ENCODE assay signal across 20 cellular contexts in the genomic region with DNA sequence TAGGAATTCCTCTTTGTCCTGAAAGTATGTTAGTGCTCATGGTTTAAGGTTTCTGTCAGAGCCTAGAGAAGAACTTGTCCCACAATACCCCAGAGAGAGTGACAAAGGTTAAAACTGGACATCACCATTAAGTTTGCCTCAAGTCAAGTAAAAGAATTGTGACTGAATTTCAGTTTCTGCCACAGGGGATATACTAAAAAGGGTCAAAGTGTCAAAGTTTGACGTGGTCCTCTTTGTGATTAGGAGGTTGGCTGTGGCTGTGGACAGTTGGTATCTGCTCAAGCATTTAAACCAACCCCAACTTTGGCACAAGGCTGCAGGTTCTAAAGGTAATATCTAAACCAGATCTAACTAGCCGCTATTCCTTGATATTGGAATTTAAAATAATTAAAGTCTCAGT. TPM values are rescaled to one million over a fixed set of nuclear protein-coding genes. Genes with fewer than 3 reads are reported as not detected.
DNase-seq lines count a peak whose midpoint lies in the region; ATAC-seq, FAIRE-seq and TF ChIP-seq lines count a peak whose summit lies in the region.
"Had no signal": no experiment of that assay in that cellular context is flagged by ENCODE, and none has a peak within 500 bp of the region (broad histone marks: within the 10 kb centered on the region; RNA-seq: fewer than 3 reads in every experiment).

No MANE protein-coding gene starts in this region.

- TF ChIP-seq CTCF in upper lobe of left lung (IDR thresholded peaks at IDR 0.05): no peak
- TF ChIP-seq CTCF in chondrocyte (IDR thresholded peaks at IDR 0.05): no peak

- WGBS in upper lobe of left lung, 2 donors: 80 to 98% methylated on average over 2 of the region's 2 CpGs

- FAIRE-seq in GM18507 (lab: Jason Lieb, UNC): peak; percentile 85
- FAIRE-seq: H1, K562, RCC 7860 had no signal

- H3K4me1 ChIP-seq in upper lobe of left lung: no peaks in the 10 kb centered on the region

- H3K27me3 Mint-ChIP-seq in T-helper 2 cell treated with Interferon-gamma antibody and Interleukin-4, amounts not matched to agents 5 μg/mL and 100 μg/mL, for 36 hours (ENCODE audit: low read depth): peaks cover 43% of the 10 kb centered on the region
- no peaks in the 10 kb centered on the region for H3K27me3 Mint-ChIP-seq in chondrocyte (ENCODE audit: low read depth)

- H3K27ac ChIP-seq in upper lobe of left lung: no peak overlapping the region

- H3K4me3 ChIP-seq in upper lobe of left lung: no peak overlapping the region
- H3K4me3 ChIP-seq: K562 had no signal

- no peaks in the 10 kb centered on the region for H3K27me3 ChIP-seq in upper lobe of left lung

- H3K4me3 Mint-ChIP-seq in T-helper 2 cell treated with Interferon-gamma antibody and Interleukin-4, amounts not matched to agents 5 μg/mL and 100 μg/mL, for 36 hours: no peak overlapping the region
- H3K4me3 Mint-ChIP-seq in chondrocyte (ENCODE audit: unreplicated experiment): no peak overlapping the region
- H3K4me3 Mint-ChIP-seq: B cell had no signal

- H3K27ac Mint-ChIP-seq in T-helper 2 cell treated with Interferon-gamma antibody and Interleukin-4, amounts not matched to agents 5 μg/mL and 100 μg/mL, for 36 hours: no peak overlapping the region
- no peak overlapping the region for H3K27ac Mint-ChIP-seq in chondrocyte (ENCODE audit: unreplicated experiment)
- H3K27ac Mint-ChIP-seq: B cell had no signal

- no peak for TF ChIP-seq POLR2A in upper lobe of left lung (IDR thresholded peaks at IDR 0.05)

- no peaks in the 10 kb centered on the region for H3K9me3 ChIP-seq in upper lobe of left lung

- H3K36me3 Mint-ChIP-seq in T-helper 2 cell treated with Interferon-gamma antibody and Interleukin-4, amounts not matched to agents 5 μg/mL and 100 μg/mL, for 36 hours (ENCODE audit: low read depth): no peaks in the 10 kb centered on the region
- H3K36me3 Mint-ChIP-seq in chondrocyte (ENCODE audit: low read depth): no peaks in the 10 kb centered on the region

- ATAC-seq in GM19023 (IDR thresholded peaks at IDR 0.05; ENCODE audit: unreplicated experiment) (peak; percentile 54), GM21367 (IDR thresholded peaks at IDR 0.05; ENCODE audit: unreplicated experiment) (peak; percentile 45), HG03457 (IDR thresholded peaks at IDR 0.05; ENCODE audit: unreplicated experiment) (peak; percentile 53), upper lobe of left lung (ENCODE audit: low FRiP score in 2 of 2) (no peak)
- ATAC-seq: K562, Right ventricle myocardium inferior had no signal

- H3K36me3 ChIP-seq in upper lobe of left lung: no peaks in the 10 kb centered on the region

- DNase-seq in GM18507 (ENCODE audit: extremely low spot score, insufficient read length, low read depth): peak; percentile 8
- DNase-seq in T-helper 2 cell treated with Interferon-gamma antibody and Interleukin-4, amounts not matched to agents 5 μg/mL and 100 μg/mL, for 36 hours (ENCODE audit: low spot score): no peak
- DNase-seq in upper lobe of left lung: no peak
- DNase-seq in chondrocyte (ENCODE audit: low spot score): no peak
- DNase-seq: COR-L47, GDM1, NCI-H1105, NCI-H2107, NCI-H510A, NCI-H748 treated with DMSO at 0.1 percent for 48 hours, SW 1271, T-helper 2 cell had no signal

- H3K4me1 Mint-ChIP-seq in T-helper 2 cell treated with Interferon-gamma antibody and Interleukin-4, amounts not matched to agents 5 μg/mL and 100 μg/mL, for 36 hours (ENCODE audit: low read depth): no peaks in the 10 kb centered on the region
- no peaks in the 10 kb centered on the region for H3K4me1 Mint-ChIP-seq in chondrocyte (ENCODE audit: low read depth)
- H3K4me1 Mint-ChIP-seq: B cell had no signal

- no peak for TF ChIP-seq EP300 in upper lobe of left lung (IDR thresholded peaks at IDR 0.05)

- H3K9me3 Mint-ChIP-seq in T-helper 2 cell treated with Interferon-gamma antibody and Interleukin-4, amounts not matched to agents 5 μg/mL and 100 μg/mL, for 36 hours: no peaks in the 10 kb centered on the region
- no peaks in the 10 kb centered on the region for H3K9me3 Mint-ChIP-seq in chondrocyte (ENCODE audit: low read depth)

RNA-seq across cellular contexts. Expression of a gene that starts 26.1 kb away (rescaled TPM):
- total RNA-seq in upper lobe of left lung (100 to 1,000 TPM in 1 of 6 donors, 10 to 100 TPM in 5; 20.2 to 176 (median 53.8) TPM), chondrocyte (4.0 to 6.6 TPM (median 4.8 TPM) in 3 replicates)

Comparison
In these comparisons a context has a peak if more than half of its experiments do, and no peak if none do; other contexts are left out.
1. ATAC-seq: peak in GM19023 (single experiment), GM21367 (single experiment) and HG03457 (single experiment); none in upper lobe of left lung (0 of 2).